In genomic region chr11:18420067-18420466, GRCh38 we compare ENCODE assay signal across 28 cellular contexts. TPM values are rescaled to one million over a fixed set of nuclear protein-coding genes. Genes with fewer than 3 reads are reported as not detected.
"Had no signal": no experiment of that assay in that cellular context is flagged by ENCODE, and none has a peak within 500 bp of the region (broad histone marks: within the 10 kb centered on the region; RNA-seq: fewer than 3 reads in every experiment).

No MANE protein-coding gene starts in this region.

- H3K9me3 ChIP-seq: ascending aorta, body of pancreas had no signal

- H3K27ac Mint-ChIP-seq: activated CD8-positive, alpha-beta T cell treated with anti-CD3 and anti-CD28 coated beads for 36 hours; activated naive CD4-positive, alpha-beta T cell treated with anti-CD3 and anti-CD28 coated beads, Interleukin-2, amount 50 U/mL, for 24 hours; activated naive CD8-positive, alpha-beta T cell treated with anti-CD3 and anti-CD28 coated beads, Interleukin-2, amount 50 U/mL, for 24 hours; activated T-helper 1 cell treated with anti-CD3 and anti-CD28 coated beads, Interleukin-12 subunit alpha, Interleukin-12 subunit beta, Interleukin-2, Interleukin-4 antibody, amounts not matched to agents 30 ng/mL and 10 ng/mL and 1 ng/mL, durations not matched to agents 14 hours and 24 hours and 36 hours had no signal

- H3K36me3 Mint-ChIP-seq: activated naive CD4-positive, alpha-beta T cell treated with anti-CD3 and anti-CD28 coated beads, Interleukin-2, amount 50 U/mL, for 24 hours had no signal

- H3K36me3 ChIP-seq: ascending aorta had no signal

- DNase-seq: activated CD4-positive, alpha-beta T cell treated with anti-CD3 and anti-CD28 coated beads for 4 hours; activated CD8-positive, alpha-beta memory T cell treated with anti-CD3 and anti-CD28 coated beads, Interleukin-2, amount 50 U/mL, for 4 hours; activated CD8-positive, alpha-beta T cell treated with anti-CD3 and anti-CD28 coated beads for 36 hours; activated effector memory CD4-positive, alpha-beta T cell treated with Interleukin-2 at 50 U/mL for 16 hours; activated naive CD4-positive, alpha-beta T cell; activated naive CD8-positive, alpha-beta T cell treated with anti-CD3 and anti-CD28 coated beads, Interleukin-2, amount 50 U/mL, for 24 hours; amniotic stem cell; body of pancreas; central memory CD4-positive, alpha-beta T cell; Kasumi-1; KBM-7; NCI-H1092; NCI-H1417; NCI-H1930; NCI-H345; NCI-H510A treated with DMSO at 0.1 percent for 48 hours; NCI-H69; PC-3; SHP77 treated with DMSO at 0.1 percent for 48 hours; T-helper 1 cell had no signal

- H3K4me3 ChIP-seq: ascending aorta, body of pancreas had no signal

- H3K4me1 ChIP-seq: ascending aorta, body of pancreas had no signal

- ATAC-seq: activated CD4-positive, CD25-positive, alpha-beta regulatory T cell treated with anti-CD3 and anti-CD28 coated beads, Interleukin-2, amount 50 U/mL, for 24 hours; activated CD8-positive, alpha-beta T cell treated with anti-CD3 and anti-CD28 coated beads for 36 hours; activated naive CD8-positive, alpha-beta T cell treated with anti-CD3 and anti-CD28 coated beads, Interleukin-2, amount 50 U/mL, for 24 hours; body of pancreas; PC-3 had no signal

- FAIRE-seq: bronchial epithelial cell had no signal

- H3K9me3 Mint-ChIP-seq: activated CD8-positive, alpha-beta T cell treated with anti-CD3 and anti-CD28 coated beads for 36 hours; activated naive CD4-positive, alpha-beta T cell treated with anti-CD3 and anti-CD28 coated beads, Interleukin-2, amount 50 U/mL, for 24 hours; activated naive CD8-positive, alpha-beta T cell treated with anti-CD3 and anti-CD28 coated beads, Interleukin-2, amount 50 U/mL, for 24 hours; activated T-helper 1 cell treated with anti-CD3 and anti-CD28 coated beads, Interleukin-12 subunit alpha, Interleukin-12 subunit beta, Interleukin-2, Interleukin-4 antibody, amounts not matched to agents 30 ng/mL and 10 ng/mL and 1 ng/mL, durations not matched to agents 14 hours and 24 hours and 36 hours; T-helper 2 cell treated with Interferon-gamma antibody and Interleukin-4, amounts not matched to agents 5 μg/mL and 100 μg/mL, for 36 hours had no signal

- H3K27ac ChIP-seq: ascending aorta, body of pancreas had no signal

- H3K4me3 Mint-ChIP-seq: activated CD8-positive, alpha-beta T cell treated with anti-CD3 and anti-CD28 coated beads for 36 hours; activated naive CD4-positive, alpha-beta T cell treated with anti-CD3 and anti-CD28 coated beads, Interleukin-2, amount 50 U/mL, for 24 hours; activated naive CD8-positive, alpha-beta T cell treated with anti-CD3 and anti-CD28 coated beads, Interleukin-2, amount 50 U/mL, for 24 hours; activated T-helper 1 cell treated with anti-CD3 and anti-CD28 coated beads, Interleukin-12 subunit alpha, Interleukin-12 subunit beta, Interleukin-2, Interleukin-4 antibody, amounts not matched to agents 30 ng/mL and 10 ng/mL and 1 ng/mL, durations not matched to agents 14 hours and 24 hours and 36 hours; T-helper 2 cell treated with Interferon-gamma antibody and Interleukin-4, amounts not matched to agents 5 μg/mL and 100 μg/mL, for 36 hours had no signal

- H3K27me3 ChIP-seq: ascending aorta, body of pancreas had no signal

- H3K27me3 Mint-ChIP-seq: activated CD8-positive, alpha-beta T cell treated with anti-CD3 and anti-CD28 coated beads for 36 hours; activated naive CD4-positive, alpha-beta T cell treated with anti-CD3 and anti-CD28 coated beads, Interleukin-2, amount 50 U/mL, for 24 hours; activated naive CD8-positive, alpha-beta T cell treated with anti-CD3 and anti-CD28 coated beads, Interleukin-2, amount 50 U/mL, for 24 hours had no signal

RNA-seq across cellular contexts. Expression of gene LDHC, which starts 7.9 kb away (rescaled TPM):
- total RNA-seq: activated CD8-positive, alpha-beta T cell treated with anti-CD3 and anti-CD28 coated beads for 36 hours; activated T-helper 1 cell treated with anti-CD3 and anti-CD28 coated beads, Interleukin-12 subunit alpha, Interleukin-12 subunit beta, Interleukin-2, Interleukin-4 antibody, amounts not matched to agents 30 ng/mL and 10 ng/mL and 1 ng/mL, durations not matched to agents 14 hours and 24 hours and 36 hours; ascending aorta; body of pancreas; M059J; SK-MEL-5 had no signal

RNA-seq across cellular contexts. Expression of gene LDHAL6A, which starts 35.6 kb away (rescaled TPM):
- total RNA-seq: activated CD8-positive, alpha-beta T cell treated with anti-CD3 and anti-CD28 coated beads for 36 hours; activated T-helper 1 cell treated with anti-CD3 and anti-CD28 coated beads, Interleukin-12 subunit alpha, Interleukin-12 subunit beta, Interleukin-2, Interleukin-4 antibody, amounts not matched to agents 30 ng/mL and 10 ng/mL and 1 ng/mL, durations not matched to agents 14 hours and 24 hours and 36 hours; ascending aorta; body of pancreas; bronchial epithelial cell; M059J; PC-3; SK-MEL-5 had no signal
